In the genomic region with DNA sequence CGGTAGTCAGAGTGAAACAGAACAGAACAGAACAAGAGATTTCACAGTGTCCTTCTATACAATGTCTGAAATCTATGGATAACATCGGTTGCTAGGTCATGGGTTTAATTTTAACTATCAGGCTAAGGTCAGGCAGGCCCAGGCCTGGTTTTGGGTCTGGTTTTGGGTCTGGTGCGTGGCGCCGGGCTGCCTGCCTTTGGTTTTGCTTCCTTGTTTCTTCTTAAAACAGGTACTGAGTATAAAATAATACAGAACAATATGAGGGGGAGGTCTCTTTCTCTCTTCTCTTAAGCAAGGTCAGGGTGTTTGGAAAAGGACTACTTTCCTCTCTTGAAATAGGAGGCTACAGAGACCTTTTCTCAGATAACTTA, we compare ENCODE assay signal across 8 cellular contexts. TPM values are rescaled to one million over a fixed set of nuclear protein-coding genes. Genes with fewer than 3 reads are reported as not detected.
A peak's percentile ranks its signal among the peaks of the same experiment; 100 is the strongest.
DNase-seq lines count a peak whose midpoint lies in the region; ATAC-seq and TF ChIP-seq lines count a peak whose summit lies in the region.

No MANE protein-coding gene starts in this region.

- H3K4me1 ChIP-seq in Panc1 (ENCODE audit: control insufficient read depth, insufficient read depth, low read length): peaks cover 20% of the 10 kb centered on the region
- peaks cover 17% of the 10 kb centered on the region for H3K4me1 ChIP-seq in fibroblast of lung (ENCODE audit: control insufficient read depth, extremely low read depth, insufficient read depth, low read length)

- no peaks in the 10 kb centered on the region for H4K20me1 ChIP-seq in fibroblast of lung (ENCODE audit: control insufficient read depth, extremely low read depth, insufficient read depth, low read length)

- peak overlapping the region; percentile 96 for H3K4me2 ChIP-seq in fibroblast of lung (ENCODE audit: extremely low read depth, insufficient read depth, low read length)

- H3K27me3 ChIP-seq in Panc1 (ENCODE audit: control insufficient read depth, insufficient read depth, low read length) (no peaks in the 10 kb centered on the region), fibroblast of lung (ENCODE audit: control insufficient read depth, insufficient read depth, low read length) (no peaks in the 10 kb centered on the region)

- peak overlapping the region; percentile 95 for H3K27ac ChIP-seq in Panc1 (ENCODE audit: low read length)
- H3K27ac ChIP-seq in fibroblast of lung (ENCODE audit: insufficient read depth, low read length): peak overlapping the region; percentile 97

- H3K36me3 ChIP-seq in Panc1 (ENCODE audit: control insufficient read depth, insufficient read depth, low read length): peaks cover 19% of the 10 kb centered on the region
- peaks cover 11% of the 10 kb centered on the region for H3K36me3 ChIP-seq in fibroblast of lung (ENCODE audit: control insufficient read depth, insufficient read depth, low read length)

- no peak for TF ChIP-seq CTCF in Panc1 (IDR thresholded peaks at IDR 0.05)
- TF ChIP-seq CTCF in fibroblast of lung (conservative IDR thresholded peaks at IDR 0.05 in 1 of 2, IDR thresholded peaks at IDR 0.05 in 1 of 2; ENCODE audit: low read depth in 1 of 2, low read length in 2 of 2): no peak

- ATAC-seq in GM18511 (IDR thresholded peaks at IDR 0.05; ENCODE audit: unreplicated experiment): peak; percentile 10
- ATAC-seq in Panc1: no peak
- ATAC-seq in HG03520 (IDR thresholded peaks at IDR 0.05; ENCODE audit: unreplicated experiment): no peak

- in situ Hi-C loops in Panc1 (cut with HindIII; ENCODE audit: low pct_unique_long_range_greater_than_20kb, low sequenced_read_pairs): no loop called here

- POLR2A ChIA-PET in Panc1 (lab: Charles Lee): no interaction called here

- TSS peak; percentile 85 for BruUV-seq in Panc1 (replicated peaks; lab: Mats Ljungman, UMichigan)

- no peak overlapping the region for H2AFZ ChIP-seq in fibroblast of lung (ENCODE audit: low read length)

- peak overlapping the region; percentile 95 for H3K4me3 ChIP-seq in Panc1 (ENCODE audit: low read depth in 2 of 2, low read length in 2 of 2)
- peak overlapping the region; percentile 83 to 90 (median 87) for H3K4me3 ChIP-seq in fibroblast of lung (replicated peaks in 1 of 4; ENCODE audit: control extremely low read depth in 1 of 4, insufficient read depth in 1 of 4, low read depth in 3 of 4, low read length in 4 of 4)
- H3K4me3 ChIP-seq in skeletal muscle cell (ENCODE audit: low read depth, low read length): peak overlapping the region; percentile 84

- intact Hi-C loops in Panc1 (cut with micrococcal nuclease; ENCODE audit: unreplicated experiment): no loop called here

- CTCF ChIA-PET in Panc1 (lab: Charles Lee): no interaction called here

- H3K9me3 ChIP-seq in Panc1 (ENCODE audit: control insufficient read depth, insufficient read depth, low read depth, low read length) (no peaks in the 10 kb centered on the region), fibroblast of lung (ENCODE audit: control insufficient read depth, insufficient read depth, low read depth, low read length) (no peaks in the 10 kb centered on the region)

- peak overlapping the region; percentile 99 for H3K9ac ChIP-seq in fibroblast of lung (ENCODE audit: insufficient read depth, low read length)

- no peak for DNase-seq in Panc1 (ENCODE audit: low read depth, low spot score)
- no peak for DNase-seq in fibroblast of lung (ENCODE audit: low read depth in 2 of 2)
- DNase-seq in skeletal muscle cell (ENCODE audit: low read depth): no peak
- DNase-seq in LoVo (ENCODE audit: low spot score): no peak
- no peak for DNase-seq in NCI-H1436 treated with DMSO at 0.1 percent for 48 hours (lab: John Stamatoyannopoulos, UW)
- DNase-seq in NCI-H146 (lab: John Stamatoyannopoulos, UW): no peak

- H3K79me2 ChIP-seq in fibroblast of lung (ENCODE audit: control insufficient read depth, insufficient read depth, low read length): peaks cover 64% of the 10 kb centered on the region

RNA-seq across cellular contexts. Expression of a gene that starts 1.4 kb away (rescaled TPM):
- total RNA-seq in Panc1 (2021; ENCODE audit: unreplicated experiment): 38.7 TPM
- polyA plus RNA-seq in Panc1 (2012; ENCODE audit: insufficient read length): 15.9 TPM
- total RNA-seq in fibroblast of lung: 68.1 and 83.7 TPM in 2 replicates
- 18.5 and 27.7 TPM in 2 replicates for polyA plus RNA-seq in fibroblast of lung
- 17.7 and 30.2 TPM in 2 replicates for polyA plus RNA-seq in fibroblast of lung (2012)
- 35.1 and 60.8 TPM in 2 replicates for polyA minus RNA-seq in fibroblast of lung (ENCODE audit: low replicate concordance)

RNA-seq across cellular contexts. Expression of a gene that starts 16.2 kb away (rescaled TPM):
- total RNA-seq in Panc1 (2021; ENCODE audit: unreplicated experiment): 14.9 TPM
- polyA plus RNA-seq in Panc1 (2012; ENCODE audit: insufficient read length): 14.9 TPM
- total RNA-seq in fibroblast of lung: 3.0 and 3.1 TPM in 2 replicates
- 2.2 TPM in 2 replicates for polyA plus RNA-seq in fibroblast of lung
- polyA plus RNA-seq in fibroblast of lung (2012): 2.8 and 4.0 TPM in 2 replicates
- 0.52 and 11.0 TPM in 2 replicates for polyA minus RNA-seq in fibroblast of lung (ENCODE audit: low replicate concordance)
